In genomic region chr12:21117995-21118394, GRCh38 we compare ENCODE assay signal across 1 cellular context.
TF ChIP-seq lines count a peak whose summit lies in the region.

No MANE protein-coding gene starts in this region.

TF ChIP-seq in GM23338, 12 proteins besides CTCF, POLR2A, EP300 and RAD21 (continued from another document):
- TF ChIP-seq ZNF462 (CRISPR knock-in tag; IDR thresholded peaks at IDR 0.05) (no peak), ZNF331 (CRISPR knock-in tag; IDR thresholded peaks at IDR 0.05; ENCODE audit: low read depth) (no peak), ETS1 (IDR thresholded peaks at IDR 0.05) (no peak), POLR2AphosphoS5 (IDR thresholded peaks at IDR 0.05; ENCODE audit: low read depth) (no peak), NANOG (IDR thresholded peaks at IDR 0.05; ENCODE audit: borderline replicate concordance) (no peak), ZNF114 (CRISPR knock-in tag; IDR thresholded peaks at IDR 0.05) (no peak), EZH2 (IDR thresholded peaks at IDR 0.05; ENCODE audit: low read depth, unreplicated experiment) (no peak), CREB1 (CRISPR knock-in tag; IDR thresholded peaks at IDR 0.05; ENCODE audit: low read depth) (no peak), JUNB (IDR thresholded peaks at IDR 0.05; ENCODE audit: unreplicated experiment) (no peak)
- TF ChIP-seq, protein P1, sequence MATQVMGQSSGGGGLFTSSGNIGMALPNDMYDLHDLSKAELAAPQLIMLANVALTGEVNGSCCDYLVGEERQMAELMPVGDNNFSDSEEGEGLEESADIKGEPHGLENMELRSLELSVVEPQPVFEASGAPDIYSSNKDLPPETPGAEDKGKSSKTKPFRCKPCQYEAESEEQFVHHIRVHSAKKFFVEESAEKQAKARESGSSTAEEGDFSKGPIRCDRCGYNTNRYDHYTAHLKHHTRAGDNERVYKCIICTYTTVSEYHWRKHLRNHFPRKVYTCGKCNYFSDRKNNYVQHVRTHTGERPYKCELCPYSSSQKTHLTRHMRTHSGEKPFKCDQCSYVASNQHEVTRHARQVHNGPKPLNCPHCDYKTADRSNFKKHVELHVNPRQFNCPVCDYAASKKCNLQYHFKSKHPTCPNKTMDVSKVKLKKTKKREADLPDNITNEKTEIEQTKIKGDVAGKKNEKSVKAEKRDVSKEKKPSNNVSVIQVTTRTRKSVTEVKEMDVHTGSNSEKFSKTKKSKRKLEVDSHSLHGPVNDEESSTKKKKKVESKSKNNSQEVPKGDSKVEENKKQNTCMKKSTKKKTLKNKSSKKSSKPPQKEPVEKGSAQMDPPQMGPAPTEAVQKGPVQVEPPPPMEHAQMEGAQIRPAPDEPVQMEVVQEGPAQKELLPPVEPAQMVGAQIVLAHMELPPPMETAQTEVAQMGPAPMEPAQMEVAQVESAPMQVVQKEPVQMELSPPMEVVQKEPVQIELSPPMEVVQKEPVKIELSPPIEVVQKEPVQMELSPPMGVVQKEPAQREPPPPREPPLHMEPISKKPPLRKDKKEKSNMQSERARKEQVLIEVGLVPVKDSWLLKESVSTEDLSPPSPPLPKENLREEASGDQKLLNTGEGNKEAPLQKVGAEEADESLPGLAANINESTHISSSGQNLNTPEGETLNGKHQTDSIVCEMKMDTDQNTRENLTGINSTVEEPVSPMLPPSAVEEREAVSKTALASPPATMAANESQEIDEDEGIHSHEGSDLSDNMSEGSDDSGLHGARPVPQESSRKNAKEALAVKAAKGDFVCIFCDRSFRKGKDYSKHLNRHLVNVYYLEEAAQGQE (IDR thresholded peaks at IDR 0.05; ENCODE audit: unreplicated experiment): no peak
